8 cellular contexts compared by ENCODE assay signal in genomic region chr10:109934958-109935793, GRCh38. TPM values are rescaled to one million over a fixed set of nuclear protein-coding genes. Genes with fewer than 3 reads are reported as not detected.
A peak's percentile ranks its signal among the peaks of the same experiment; 100 is the strongest.
DNase-seq lines count a peak whose midpoint lies in the region; ATAC-seq and TF ChIP-seq lines count a peak whose summit lies in the region.

No MANE protein-coding gene starts in this region.

- no peak overlapping the region for H3K4me3 ChIP-seq in AG04449 (ENCODE audit: low read depth, low read length)
- no peak overlapping the region for H3K4me3 ChIP-seq in astrocyte of the spinal cord (ENCODE audit: low read depth, low read length)

- POLR2A ChIA-PET in AG04449 (lab: Yijun Ruan, JAX) = no interaction called here

- DNase-seq in AG04449 (ENCODE audit: low read depth, low spot score) (peak; percentile 24), M059J (ENCODE audit: low read depth) (peak; percentile 19), astrocyte of the spinal cord (ENCODE audit: low read depth, low spot score) (peak; percentile 95), left kidney (ENCODE audit: low read depth, low spot score) (peak; percentile 93), nucleus accumbens (lab: John Stamatoyannopoulos, UW) (no peak), SKM-1 (lab: John Stamatoyannopoulos, UW; ENCODE audit: unreplicated experiment) (no peak), GM10266 (ENCODE audit: extremely low spot score) (no peak)

- TF ChIP-seq CTCF in AG04449 (IDR thresholded peaks at IDR 0.05; ENCODE audit: insufficient read depth, low read length, missing control alignments) (no peak), astrocyte of the spinal cord (IDR thresholded peaks at IDR 0.05; ENCODE audit: low read depth, low read length) (no peak), GM10266 (IDR thresholded peaks at IDR 0.05; ENCODE audit: control insufficient read depth, insufficient read depth, low read depth, missing control alignments) (no peak)

- no peak for ATAC-seq in GM19324 (IDR thresholded peaks at IDR 0.05; ENCODE audit: low FRiP score, unreplicated experiment)

- CTCF ChIA-PET in AG04449 (lab: Yijun Ruan, JAX) = interaction anchor here (1.3 to 1.6 kb wide), 3 partner anchors 12 to 345 kb away, joined by 3 to 4 read pairs (median 3); partner anchors contain the start of gene XPNPEP1

- in situ Hi-C loops in astrocyte of the spinal cord (cut with HindIII; ENCODE audit: low sequenced_read_pairs) = no loop called here

RNA-seq across cellular contexts. Expression of gene XPNPEP1, which starts 11.9 kb away (rescaled TPM):
- total RNA-seq in M059J (2014; rRNA removed; shearing (Covaris generic)) = 93.5 and 96.6 TPM in 2 replicates

Comparison
In these comparisons a context has a peak if more than half of its experiments do, and no peak if none do; other contexts are left out.
1. DNase-seq: peak in AG04449 (single experiment), M059J (single experiment), astrocyte of the spinal cord (single experiment) and left kidney (single experiment); none in nucleus accumbens (0 of 56), SKM-1 (single experiment) and GM10266 (single experiment).